Comparison of ENCODE assay signal across 12 cellular contexts in genomic region chr17:61461586-61461966, GRCh38. TPM values are rescaled to one million over a fixed set of nuclear protein-coding genes. Genes with fewer than 3 reads are reported as not detected.
DNase-seq lines count a peak whose midpoint lies in the region; ATAC-seq and TF ChIP-seq lines count a peak whose summit lies in the region.
"Had no signal": no experiment of that assay in that cellular context is flagged by ENCODE, and none has a peak within 500 bp of the region (broad histone marks: within the 10 kb centered on the region; RNA-seq: fewer than 3 reads in every experiment).

No MANE protein-coding gene starts in this region.

- no peaks in the 10 kb centered on the region for H3K36me3 ChIP-seq in thoracic aorta

- no peak overlapping the region for H3K27ac Mint-ChIP-seq in activated naive CD4-positive, alpha-beta T cell treated with anti-CD3 and anti-CD28 coated beads, Interleukin-2, amount 50 U/mL, for 24 hours
- H3K27ac Mint-ChIP-seq in activated naive CD4-positive, alpha-beta T cell treated with anti-CD3 and anti-CD28 coated beads, Interleukin-2, amount 50 U/mL, for 72 hours = no peak overlapping the region
- H3K27ac Mint-ChIP-seq: activated T-helper 1 cell treated with anti-CD3 and anti-CD28 coated beads, Interleukin-12 subunit alpha, Interleukin-12 subunit beta, Interleukin-2, Interleukin-4 antibody, amounts not matched to agents 30 ng/mL and 10 ng/mL and 1 ng/mL, durations not matched to agents 14 hours and 24 hours and 36 hours had no signal

- peaks cover 35% of the 10 kb centered on the region for H3K4me1 Mint-ChIP-seq in activated naive CD4-positive, alpha-beta T cell treated with anti-CD3 and anti-CD28 coated beads, Interleukin-2, amount 50 U/mL, for 24 hours

- peaks cover 3 to 9% of the 10 kb centered on the region in 2 donors for H3K4me1 ChIP-seq in thoracic aorta (ENCODE audit: control insufficient read depth in 1 of 2, low read depth in 2 of 2)

- no peak for DNase-seq in activated naive CD4-positive, alpha-beta T cell treated with anti-CD3 and anti-CD28 coated beads, Interleukin-2, amount 50 U/mL, for 72 hours (ENCODE audit: low spot score in 2 of 2)
- DNase-seq in SK-N-DZ (ENCODE audit: low spot score) (peak; percentile 50), left kidney (ENCODE audit: low read depth, low spot score) (peak; percentile 11), thoracic aorta (ENCODE audit: low spot score) (no peak), NCI-H2196 (lab: John Stamatoyannopoulos, UW; ENCODE audit: unreplicated experiment) (no peak), ecto neural progenitor cell (ENCODE audit: low spot score) (no peak)
- DNase-seq: foreskin melanocyte had no signal

- H3K27me3 ChIP-seq in thoracic aorta (replicated peaks; ENCODE audit: insufficient read depth) = peaks cover 19% of the 10 kb centered on the region

- H3K27me3 Mint-ChIP-seq in activated naive CD4-positive, alpha-beta T cell treated with anti-CD3 and anti-CD28 coated beads, Interleukin-2, amount 50 U/mL, for 24 hours = peaks cover 42% of the 10 kb centered on the region

- TF ChIP-seq CTCF in thoracic aorta (IDR thresholded peaks at IDR 0.05) = no peak

- H3K9me3 Mint-ChIP-seq in activated naive CD4-positive, alpha-beta T cell treated with anti-CD3 and anti-CD28 coated beads, Interleukin-2, amount 50 U/mL, for 24 hours = no peaks in the 10 kb centered on the region
- H3K9me3 Mint-ChIP-seq in activated naive CD4-positive, alpha-beta T cell treated with anti-CD3 and anti-CD28 coated beads, Interleukin-2, amount 50 U/mL, for 72 hours = no peaks in the 10 kb centered on the region
- H3K9me3 Mint-ChIP-seq: activated T-helper 1 cell treated with anti-CD3 and anti-CD28 coated beads, Interleukin-12 subunit alpha, Interleukin-12 subunit beta, Interleukin-2, Interleukin-4 antibody, amounts not matched to agents 30 ng/mL and 10 ng/mL and 1 ng/mL, durations not matched to agents 14 hours and 24 hours and 36 hours had no signal

- H3K4me3 ChIP-seq in thoracic aorta = peak overlapping the region; percentile 41

- no peaks in the 10 kb centered on the region for H3K9me3 ChIP-seq in thoracic aorta

- H3K36me3 Mint-ChIP-seq in activated naive CD4-positive, alpha-beta T cell treated with anti-CD3 and anti-CD28 coated beads, Interleukin-2, amount 50 U/mL, for 24 hours = no peaks in the 10 kb centered on the region
- H3K36me3 Mint-ChIP-seq in activated naive CD4-positive, alpha-beta T cell treated with anti-CD3 and anti-CD28 coated beads, Interleukin-2, amount 50 U/mL, for 72 hours = no peaks in the 10 kb centered on the region

- H3K4me3 Mint-ChIP-seq in activated naive CD4-positive, alpha-beta T cell treated with anti-CD3 and anti-CD28 coated beads, Interleukin-2, amount 50 U/mL, for 24 hours = peak overlapping the region; percentile 34
- H3K4me3 Mint-ChIP-seq: activated T-helper 1 cell treated with anti-CD3 and anti-CD28 coated beads, Interleukin-12 subunit alpha, Interleukin-12 subunit beta, Interleukin-2, Interleukin-4 antibody, amounts not matched to agents 30 ng/mL and 10 ng/mL and 1 ng/mL, durations not matched to agents 14 hours and 24 hours and 36 hours had no signal

- ATAC-seq in activated naive CD4-positive, alpha-beta T cell treated with anti-CD3 and anti-CD28 coated beads, Interleukin-2, amount 50 U/mL, for 72 hours = no peak
- ATAC-seq in thoracic aorta (ENCODE audit: insufficient number of reproducible peaks, low FRiP score, low read depth) (no peak), HG03565 (IDR thresholded peaks at IDR 0.05; ENCODE audit: unreplicated experiment) (no peak)

- no peak overlapping the region for H3K27ac ChIP-seq in thoracic aorta

RNA-seq across cellular contexts. Expression of gene TBX4, which starts 9.4 kb away (rescaled TPM):
- not detected for total RNA-seq in activated naive CD4-positive, alpha-beta T cell treated with anti-CD3 and anti-CD28 coated beads, Interleukin-2, amount 50 U/mL, for 72 hours
- 2.7 and 4.9 TPM in 2 replicates for polyA plus RNA-seq in SK-N-DZ (2014; cell fraction: cytosol; rRNA removed)
- 1.9 and 5.6 TPM in 2 replicates for polyA plus RNA-seq in SK-N-DZ (2014; cell fraction: nucleus; rRNA removed)
- not detected for total RNA-seq in thoracic aorta
- total RNA-seq: activated T-helper 1 cell treated with anti-CD3 and anti-CD28 coated beads, Interleukin-12 subunit alpha, Interleukin-12 subunit beta, Interleukin-2, Interleukin-4 antibody, amounts not matched to agents 30 ng/mL and 10 ng/mL and 1 ng/mL, durations not matched to agents 14 hours and 24 hours and 36 hours; liver; RPMI7951 had no signal
- polyA plus RNA-seq: liver had no signal

Comparison
In these comparisons a context has a peak if more than half of its experiments do, and no peak if none do; other contexts are left out.
1. DNase-seq: peak in SK-N-DZ (single experiment) and left kidney (single experiment); none in activated naive CD4-positive, alpha-beta T cell treated with anti-CD3 and anti-CD28 coated beads, Interleukin-2, amount 50 U/mL, for 72 hours (0 of 2), thoracic aorta (single experiment), NCI-H2196 (single experiment) and ecto neural progenitor cell (single experiment).